ENCODE assay signal across 9 cellular contexts in genomic region chr19:50478901-50479715, GRCh38. TPM values are rescaled to one million over a fixed set of nuclear protein-coding genes. Genes with fewer than 3 reads are reported as not detected.
DNase-seq lines count a peak whose midpoint lies in the region; ATAC-seq and TF ChIP-seq lines count a peak whose summit lies in the region.
"Had no signal": no experiment of that assay in that cellular context is flagged by ENCODE, and none has a peak within 500 bp of the region (broad histone marks: within the 10 kb centered on the region; RNA-seq: fewer than 3 reads in every experiment).

No MANE protein-coding gene starts in this region.

- no peak overlapping the region for H3K27ac ChIP-seq in HCT116 (ENCODE audit: low read depth, low read length)
- no peak overlapping the region for H3K27ac ChIP-seq in mesenchymal stem cell (ENCODE audit: low read length, poor library complexity, severe bottlenecking)
- no peak overlapping the region for H3K27ac ChIP-seq in ascending aorta
- no peak overlapping the region for H3K27ac ChIP-seq in body of pancreas

- no peaks in the 10 kb centered on the region for H3K27me3 ChIP-seq in HCT116 (ENCODE audit: insufficient read depth, low read length)
- H3K27me3 ChIP-seq in mesenchymal stem cell (ENCODE audit: control insufficient read depth in 1 of 2, insufficient read depth in 1 of 2, low read length in 2 of 2) = no peaks in the 10 kb centered on the region
- no peaks in the 10 kb centered on the region for H3K27me3 ChIP-seq in ascending aorta
- no peaks in the 10 kb centered on the region for H3K27me3 ChIP-seq in body of pancreas

- no peak overlapping the region for H2BK120ac ChIP-seq in mesenchymal stem cell (ENCODE audit: low read depth, low read length)

- no peaks in the 10 kb centered on the region for H3K9me3 Mint-ChIP-seq in activated T-helper 1 cell treated with anti-CD3 and anti-CD28 coated beads, Interleukin-12 subunit alpha, Interleukin-12 subunit beta, Interleukin-2, Interleukin-4 antibody, amounts not matched to agents 30 ng/mL and 10 ng/mL and 1 ng/mL, durations not matched to agents 14 hours and 24 hours and 36 hours

- TF ChIP-seq CTCF in HCT116 (IDR thresholded peaks at IDR 0.05 in 2 of 3, conservative IDR thresholded peaks at IDR 0.05 in 1 of 3; ENCODE audit: borderline replicate concordance in 1 of 3, insufficient read depth in 1 of 3, low read depth in 2 of 3, low read length in 2 of 3) (peak; percentile 94), ascending aorta (IDR thresholded peaks at IDR 0.05) (no peak), body of pancreas (IDR thresholded peaks at IDR 0.05) (no peak)

- H3K27ac Mint-ChIP-seq in activated T-helper 1 cell treated with anti-CD3 and anti-CD28 coated beads, Interleukin-12 subunit alpha, Interleukin-12 subunit beta, Interleukin-2, Interleukin-4 antibody, amounts not matched to agents 30 ng/mL and 10 ng/mL and 1 ng/mL, durations not matched to agents 14 hours and 24 hours and 36 hours = no peak overlapping the region

- BruUV-seq in HCT116 (replicated peaks; lab: Mats Ljungman, UMichigan) = no TSS peak

- no peak overlapping the region for H2BK15ac ChIP-seq in mesenchymal stem cell (ENCODE audit: low read depth, poor library complexity, severe bottlenecking)

- WGBS in mesenchymal stem cell = 93% methylated on average over 19 of the region's 19 CpGs
- 90 to 98% methylated on average over 10 to 19 of the region's 19 CpGs for WGBS in body of pancreas, 2 donors

- peak overlapping the region; percentile 39 for H3K4me3 Mint-ChIP-seq in activated T-helper 1 cell treated with anti-CD3 and anti-CD28 coated beads, Interleukin-12 subunit alpha, Interleukin-12 subunit beta, Interleukin-2, Interleukin-4 antibody, amounts not matched to agents 30 ng/mL and 10 ng/mL and 1 ng/mL, durations not matched to agents 14 hours and 24 hours and 36 hours

- no peak overlapping the region for H4K91ac ChIP-seq in mesenchymal stem cell (ENCODE audit: low read length)

- no peaks in the 10 kb centered on the region for H3K9me3 ChIP-seq in HCT116 (ENCODE audit: control insufficient read depth in 1 of 2, insufficient read depth in 1 of 2, low read depth in 1 of 2, low read length in 2 of 2)
- no peaks in the 10 kb centered on the region for H3K9me3 ChIP-seq in mesenchymal stem cell (ENCODE audit: control insufficient read depth, low read length)
- no peaks in the 10 kb centered on the region for H3K9me3 ChIP-seq in ascending aorta
- no peaks in the 10 kb centered on the region for H3K9me3 ChIP-seq in body of pancreas

- POLR2A ChIA-PET in HCT116 (lab: Charles Lee) = interaction anchor here (1.2 kb wide), 1 partner anchor 111 kb away, joined by 3 read pairs; no protein-coding TSS in a partner anchor

- peaks cover 21% of the 10 kb centered on the region for H3K36me3 Mint-ChIP-seq in activated T-helper 1 cell treated with anti-CD3 and anti-CD28 coated beads, Interleukin-12 subunit alpha, Interleukin-12 subunit beta, Interleukin-2, Interleukin-4 antibody, amounts not matched to agents 30 ng/mL and 10 ng/mL and 1 ng/mL, durations not matched to agents 14 hours and 24 hours and 36 hours (ENCODE audit: low read depth)

- H3K4ac ChIP-seq in mesenchymal stem cell (ENCODE audit: low read depth in 1 of 2, low read length in 2 of 2) = no peak overlapping the region

- peaks cover 9 to 21% of the 10 kb centered on the region in 2 experiments; a peak in 3 of 4 replicates for H3K4me1 ChIP-seq in HCT116 (ENCODE audit: control insufficient read depth in 1 of 2, insufficient read depth in 2 of 2, low read length in 2 of 2)
- peaks cover 13% of the 10 kb centered on the region for H3K4me1 ChIP-seq in mesenchymal stem cell (ENCODE audit: control insufficient read depth, insufficient read depth, low read depth, low read length)
- peaks cover 8 to 12% of the 10 kb centered on the region in 2 donors for H3K4me1 ChIP-seq in ascending aorta
- peaks cover 21% of the 10 kb centered on the region for H3K4me1 ChIP-seq in body of pancreas

- CTCF ChIA-PET in HCT116 (lab: Charles Lee) = interaction anchor here (1.8 to 2.3 kb wide), 3 partner anchors 13 to 122 kb away, joined by 6 to 13 read pairs (median 10); no protein-coding TSS in a partner anchor

- H3K36me3 ChIP-seq in HCT116 (ENCODE audit: control insufficient read depth in 1 of 2, insufficient read depth in 2 of 2, low read length in 2 of 2) (peaks cover 18 to 36% of the 10 kb centered on the region in 2 experiments; a peak in 3 of 4 replicates), mesenchymal stem cell (ENCODE audit: control insufficient read depth in 1 of 2, insufficient read depth in 2 of 2, low read depth in 1 of 2, low read length in 2 of 2) (peaks cover 18 to 59% of the 10 kb centered on the region in 2 experiments), ascending aorta (peaks cover 36 to 47% of the 10 kb centered on the region in 2 donors), body of pancreas (replicated peaks in 1 of 2; ENCODE audit: insufficient read depth in 1 of 2, low read depth in 2 of 2) (peaks cover 10 to 23% of the 10 kb centered on the region in 2 donors)

- no peak overlapping the region for H3K4me2 ChIP-seq in HCT116 (ENCODE audit: low read length)
- no peak overlapping the region for H3K4me2 ChIP-seq in mesenchymal stem cell (ENCODE audit: low read length, poor library complexity, severe bottlenecking)

- no peak overlapping the region for H3K14ac ChIP-seq in mesenchymal stem cell (ENCODE audit: low read length in 2 of 2)

- H3K9me2 ChIP-seq in HCT116 (ENCODE audit: insufficient read depth) = no peaks in the 10 kb centered on the region

- no peak overlapping the region for H4K8ac ChIP-seq in mesenchymal stem cell (ENCODE audit: low read length)

- H3K9ac ChIP-seq in HCT116 (ENCODE audit: low read length) = no peak overlapping the region
- no peak overlapping the region for H3K9ac ChIP-seq in mesenchymal stem cell (ENCODE audit: low read length)

- H3K18ac ChIP-seq in mesenchymal stem cell (ENCODE audit: low read depth in 1 of 2, low read length in 2 of 2) = no peak overlapping the region

- no peaks in the 10 kb centered on the region for H4K20me1 ChIP-seq in HCT116 (ENCODE audit: insufficient read depth)

- H3K79me2 ChIP-seq in HCT116 (ENCODE audit: insufficient read depth, low read length) = peaks cover 38% of the 10 kb centered on the region

- no peak overlapping the region for H2BK12ac ChIP-seq in mesenchymal stem cell (ENCODE audit: low read length in 2 of 2)

- H3K4me3 ChIP-seq in HCT116 (replicated peaks in 1 of 2; ENCODE audit: low read depth in 1 of 2, low read length in 2 of 2) = no peak overlapping the region
- no peak overlapping the region for H3K4me3 ChIP-seq in mesenchymal stem cell (ENCODE audit: insufficient read depth in 1 of 2, low read depth in 1 of 2, low read length in 2 of 2)
- no peak overlapping the region for H3K4me3 ChIP-seq in ascending aorta
- H3K4me3 ChIP-seq in body of pancreas = no peak overlapping the region

- no peak overlapping the region for H2AFZ ChIP-seq in HCT116 (ENCODE audit: low read depth, low read length, poor library complexity, severe bottlenecking)
- no peak overlapping the region for H2AFZ ChIP-seq in mesenchymal stem cell (ENCODE audit: low read depth, low read length)

- H3K23ac ChIP-seq in mesenchymal stem cell (ENCODE audit: low read length in 2 of 2) = no peak overlapping the region

- TF ChIP-seq RAD21 in HCT116 (IDR thresholded peaks at IDR 0.05; ENCODE audit: low read depth) = no peak

- H3K27me3 Mint-ChIP-seq in activated T-helper 1 cell treated with anti-CD3 and anti-CD28 coated beads, Interleukin-12 subunit alpha, Interleukin-12 subunit beta, Interleukin-2, Interleukin-4 antibody, amounts not matched to agents 30 ng/mL and 10 ng/mL and 1 ng/mL, durations not matched to agents 14 hours and 24 hours and 36 hours (ENCODE audit: insufficient read depth) = no peaks in the 10 kb centered on the region

- RAD21 ChIA-PET in HCT116 (lab: Charles Lee; ENCODE audit: low non-redundant PET in 1 of 2, low total read pairs in 2 of 2, uncharacterized antibody in 2 of 2, unreplicated experiment in 2 of 2) = no interaction called here

- H3K79me1 ChIP-seq in mesenchymal stem cell (replicated peaks; ENCODE audit: low read length, poor library complexity, severe bottlenecking) = peaks cover 47% of the 10 kb centered on the region

- H2AK5ac ChIP-seq in mesenchymal stem cell (ENCODE audit: low read length, severe bottlenecking) = no peak overlapping the region

- peak; percentile 43 for ATAC-seq in HCT116
- no peak for ATAC-seq in HG03045 (IDR thresholded peaks at IDR 0.05; ENCODE audit: unreplicated experiment)
- no peak for ATAC-seq in body of pancreas

- H2BK5ac ChIP-seq in mesenchymal stem cell (ENCODE audit: low read depth, low read length, poor library complexity, severe bottlenecking) = no peak overlapping the region

- DNase-seq in COLO829 (ENCODE audit: low spot score) (peak; percentile 40), HCT116 (ENCODE audit: low read depth, low spot score) (no peak), mesenchymal stem cell (peak; percentile 27), ascending aorta (ENCODE audit: low spot score in 2 of 2) (no peak), body of pancreas (no peak), NCI-H146 treated with DMSO at 0.1 percent for 48 hours (lab: John Stamatoyannopoulos, UW; ENCODE audit: unreplicated experiment) (no peak)
- no peak for DNase-seq in activated T-helper 1 cell treated with anti-CD3 and anti-CD28 coated beads, Interleukin-12 subunit alpha, Interleukin-12 subunit beta, Interleukin-2, Interleukin-4 antibody, amounts not matched to agents 30 ng/mL and 10 ng/mL and 1 ng/mL, durations not matched to agents 14 hours and 24 hours and 36 hours (ENCODE audit: low spot score)
- DNase-seq: NCI-H226 had no signal

- intact Hi-C loops in HCT116 (cut with micrococcal nuclease) (loop anchor here (1.0 kb wide), 1 partner anchor 111 kb away; no protein-coding TSS in a partner anchor), ascending aorta (cut with DNase I) (loop anchor here (5.0 kb wide), 1 partner anchor 97 kb away; the partner anchor contains the start of gene POLD1), body of pancreas (cut with DNase I) (no loop called here)
- intact Hi-C loops in activated T-helper 1 cell treated with anti-CD3 and anti-CD28 coated beads, Interleukin-12 subunit alpha, Interleukin-12 subunit beta, Interleukin-2, Interleukin-4 antibody, amounts not matched to agents 30 ng/mL and 10 ng/mL and 1 ng/mL, durations not matched to agents 14 hours and 24 hours and 36 hours (cut with micrococcal nuclease) = loop anchor here (5.0 kb wide), 1 partner anchor 122 kb away; no protein-coding TSS in a partner anchor

- no peak for TF ChIP-seq POLR2A in HCT116 (IDR thresholded peaks at IDR 0.05; ENCODE audit: borderline replicate concordance, extremely low read depth, insufficient read depth, insufficient read length)
- no peak for TF ChIP-seq POLR2A in body of pancreas (IDR thresholded peaks at IDR 0.05)

- H3K4me1 Mint-ChIP-seq in activated T-helper 1 cell treated with anti-CD3 and anti-CD28 coated beads, Interleukin-12 subunit alpha, Interleukin-12 subunit beta, Interleukin-2, Interleukin-4 antibody, amounts not matched to agents 30 ng/mL and 10 ng/mL and 1 ng/mL, durations not matched to agents 14 hours and 24 hours and 36 hours (ENCODE audit: low read depth) = peaks cover 20% of the 10 kb centered on the region

RNA-seq across cellular contexts. Expression of gene GARIN5A, which starts 2.5 kb away (rescaled TPM):
- total RNA-seq in HCT116 (2021; ENCODE audit: unreplicated experiment) = 12.2 TPM
- 19.2 and 19.3 TPM in 2 replicates for polyA plus RNA-seq in HCT116 (2012)
- total RNA-seq in activated T-helper 1 cell treated with anti-CD3 and anti-CD28 coated beads, Interleukin-12 subunit alpha, Interleukin-12 subunit beta, Interleukin-2, Interleukin-4 antibody, amounts not matched to agents 30 ng/mL and 10 ng/mL and 1 ng/mL, durations not matched to agents 14 hours and 24 hours and 36 hours = 0.39 and 0.88 TPM in 2 replicates
- 1.0 TPM for polyA plus RNA-seq in mesenchymal stem cell (2013, experiment 1 of 2)
- 0.88 TPM for polyA plus RNA-seq in mesenchymal stem cell (2013, experiment 2 of 2)
- not detected for total RNA-seq in ascending aorta
- total RNA-seq in body of pancreas = 1 to 10 TPM in 1 of 2 donors, not detected in 1; 1.0 TPM

RNA-seq across cellular contexts. Expression of gene EMC10, which starts 2.8 kb away (rescaled TPM):
- total RNA-seq in HCT116 (2021; ENCODE audit: unreplicated experiment) = 92.4 TPM
- 68.1 and 70.4 TPM in 2 replicates for polyA plus RNA-seq in HCT116 (2012)
- total RNA-seq in activated T-helper 1 cell treated with anti-CD3 and anti-CD28 coated beads, Interleukin-12 subunit alpha, Interleukin-12 subunit beta, Interleukin-2, Interleukin-4 antibody, amounts not matched to agents 30 ng/mL and 10 ng/mL and 1 ng/mL, durations not matched to agents 14 hours and 24 hours and 36 hours = 90.0 and 95.4 TPM in 2 replicates
- polyA plus RNA-seq in mesenchymal stem cell (2013, experiment 1 of 2) = 104 TPM
- polyA plus RNA-seq in mesenchymal stem cell (2013, experiment 2 of 2) = 102 TPM
- total RNA-seq in ascending aorta = 87.9 TPM
- 10 to 100 TPM; 60.3 to 68.0 TPM for total RNA-seq in body of pancreas

RNA-seq across cellular contexts. Expression of gene JOSD2, which starts 31.9 kb away (rescaled TPM):
- total RNA-seq in HCT116 (2021; ENCODE audit: unreplicated experiment) (40.9 TPM), ascending aorta (169 TPM), body of pancreas (1 to 10 TPM; 5.6 to 7.5 TPM)
- 24.9 and 25.7 TPM in 2 replicates for polyA plus RNA-seq in HCT116 (2012)
- 38.5 and 41.7 TPM in 2 replicates for total RNA-seq in activated T-helper 1 cell treated with anti-CD3 and anti-CD28 coated beads, Interleukin-12 subunit alpha, Interleukin-12 subunit beta, Interleukin-2, Interleukin-4 antibody, amounts not matched to agents 30 ng/mL and 10 ng/mL and 1 ng/mL, durations not matched to agents 14 hours and 24 hours and 36 hours
- 29.7 TPM for polyA plus RNA-seq in mesenchymal stem cell (2013, experiment 1 of 2)
- polyA plus RNA-seq in mesenchymal stem cell (2013, experiment 2 of 2) = 30.2 TPM

RNA-seq across cellular contexts. Expression of gene ASPDH, which starts 34.6 kb away (rescaled TPM):
- not detected for total RNA-seq in HCT116 (2021; ENCODE audit: unreplicated experiment)
- 0.72 and 0.97 TPM in 2 replicates for polyA plus RNA-seq in HCT116 (2012)
- total RNA-seq in activated T-helper 1 cell treated with anti-CD3 and anti-CD28 coated beads, Interleukin-12 subunit alpha, Interleukin-12 subunit beta, Interleukin-2, Interleukin-4 antibody, amounts not matched to agents 30 ng/mL and 10 ng/mL and 1 ng/mL, durations not matched to agents 14 hours and 24 hours and 36 hours = not detected in 2 replicates
- polyA plus RNA-seq in mesenchymal stem cell (2013, experiment 1 of 2) = not detected
- not detected for polyA plus RNA-seq in mesenchymal stem cell (2013, experiment 2 of 2)
- total RNA-seq in ascending aorta = not detected
- not detected for total RNA-seq in body of pancreas

RNA-seq across cellular contexts. Expression of gene MYBPC2, which starts 46.4 kb away (rescaled TPM):
- total RNA-seq in HCT116 (2021; ENCODE audit: unreplicated experiment) = not detected
- 0.04 and 0.24 TPM in 2 replicates for polyA plus RNA-seq in HCT116 (2012)
- 0.22 and 0.47 TPM in 2 replicates for total RNA-seq in activated T-helper 1 cell treated with anti-CD3 and anti-CD28 coated beads, Interleukin-12 subunit alpha, Interleukin-12 subunit beta, Interleukin-2, Interleukin-4 antibody, amounts not matched to agents 30 ng/mL and 10 ng/mL and 1 ng/mL, durations not matched to agents 14 hours and 24 hours and 36 hours
- polyA plus RNA-seq in mesenchymal stem cell (2013, experiment 1 of 2) = not detected
- polyA plus RNA-seq in mesenchymal stem cell (2013, experiment 2 of 2) = not detected
- not detected for total RNA-seq in ascending aorta
- not detected for total RNA-seq in body of pancreas

Comparison
In these comparisons a context has a peak if more than half of its experiments do, and no peak if none do; other contexts are left out.
1. DNase-seq: peak in COLO829 (single experiment) and mesenchymal stem cell (single experiment); none in HCT116 (single experiment), activated T-helper 1 cell treated with anti-CD3 and anti-CD28 coated beads, Interleukin-12 subunit alpha, Interleukin-12 subunit beta, Interleukin-2, Interleukin-4 antibody, amounts not matched to agents 30 ng/mL and 10 ng/mL and 1 ng/mL, durations not matched to agents 14 hours and 24 hours and 36 hours (single experiment), ascending aorta (0 of 2), body of pancreas (0 of 4) and NCI-H146 treated with DMSO at 0.1 percent for 48 hours (single experiment).
2. CTCF ChIP-seq: peak in HCT116 (3 of 3); none in ascending aorta (0 of 3) and body of pancreas (0 of 7).